In genomic region chr20:5128886-5129285, GRCh38 we compare ENCODE assay signal across 10 cellular contexts. TPM values are rescaled to one million over a fixed set of nuclear protein-coding genes. Genes with fewer than 3 reads are reported as not detected.
DNase-seq lines count a peak whose midpoint lies in the region; ATAC-seq and TF ChIP-seq lines count a peak whose summit lies in the region.
"Had no signal": no experiment of that assay in that cellular context is flagged by ENCODE, and none has a peak within 500 bp of the region (broad histone marks: within the 10 kb centered on the region; RNA-seq: fewer than 3 reads in every experiment).

No MANE protein-coding gene starts in this region.

- TF ChIP-seq EP300 in transverse colon (IDR thresholded peaks at IDR 0.05; ENCODE audit: low read depth) = no peak

- POLR2A ChIA-PET in WTC11 (lab: Charles Lee) = no interaction called here

- H3K36me3 ChIP-seq in left ventricle myocardium inferior (peaks cover 6% of the 10 kb centered on the region), liver (ENCODE audit: control insufficient read depth in 4 of 4, insufficient read depth in 3 of 4, low read depth in 1 of 4, low read length in 3 of 4) (no peaks in the 10 kb centered on the region), transverse colon (no peaks in the 10 kb centered on the region)

- CTCF ChIA-PET in WTC11 (lab: Charles Lee) = interaction anchor here (5.2 kb wide), 1 partner anchor 64 kb away, joined by 265 read pairs; no protein-coding TSS in a partner anchor

- H3K27ac Mint-ChIP-seq in WTC11 = no peak overlapping the region

- ATAC-seq in WTC11 = no peak

- H3K27me3 ChIP-seq in left ventricle myocardium inferior (ENCODE audit: low read depth) (no peaks in the 10 kb centered on the region), liver (ENCODE audit: control insufficient read depth in 4 of 4, insufficient read depth in 4 of 4, low read length in 3 of 4) (no peaks in the 10 kb centered on the region), transverse colon (no peaks in the 10 kb centered on the region)

- H3K4me1 Mint-ChIP-seq in WTC11 = peaks cover 15% of the 10 kb centered on the region

- H3K9ac ChIP-seq in liver (ENCODE audit: low read depth in 1 of 2, low read length in 2 of 2) = no peak overlapping the region

- H3K9me3 ChIP-seq in left ventricle myocardium inferior (replicated peaks) (no peaks in the 10 kb centered on the region), liver (ENCODE audit: control insufficient read depth in 4 of 4, low read length in 3 of 4) (no peaks in the 10 kb centered on the region), transverse colon (no peaks in the 10 kb centered on the region)

- TF ChIP-seq RAD21 in liver (IDR thresholded peaks at IDR 0.05) = no peak

- WGBS in liver = 54% methylated on average over 6 of the region's 6 CpGs
- 39 to 74% methylated on average over 2 to 6 of the region's 6 CpGs for WGBS in transverse colon (ENCODE audit: low coverage in 1 of 2), 2 donors

- in situ Hi-C loops in transverse colon (cut with MboI; ENCODE audit: low pct_ligation_motif_present in 1 of 4, low pct_unique_long_range_greater_than_20kb in 1 of 4, low sequenced_read_pairs in 3 of 4) = loop anchor here in 2 of 4 donors (5.0 to 10.0 kb wide), 2 partner anchors 56 to 58 kb away; no protein-coding TSS in a partner anchor

- no peak for TF ChIP-seq CTCF in left ventricle myocardium inferior (IDR thresholded peaks at IDR 0.05; ENCODE audit: borderline replicate concordance)
- TF ChIP-seq CTCF in WTC11 (IDR thresholded peaks at IDR 0.05) = no peak
- no peak for TF ChIP-seq CTCF in liver (IDR thresholded peaks at IDR 0.05; ENCODE audit: low read depth, low read length, missing input control)
- no peak for TF ChIP-seq CTCF in transverse colon (IDR thresholded peaks at IDR 0.05)

- H3K4me1 ChIP-seq in left ventricle myocardium inferior = peaks cover 82% of the 10 kb centered on the region
- H3K4me1 ChIP-seq in liver (ENCODE audit: control insufficient read depth in 4 of 4, insufficient read depth in 4 of 4, low read length in 3 of 4) = peaks cover 0 to 20% (median 13%) of the 10 kb centered on the region in 4 donors
- H3K4me1 ChIP-seq in transverse colon = peaks cover 11 to 41% (median 29%) of the 10 kb centered on the region in 4 donors

- H3K27ac ChIP-seq in left ventricle myocardium inferior (replicated peaks) (peak overlapping the region; percentile 97), liver (ENCODE audit: low read depth in 1 of 2, low read length in 2 of 2) (no peak overlapping the region), transverse colon (peak overlapping the region; percentile 95 to 99 (median 98))
- H3K27ac ChIP-seq: epithelial cell of prostate had no signal

- intact Hi-C loops in left ventricle myocardium inferior (cut with micrococcal nuclease) = loop anchor here (5.0 kb wide), 1 partner anchor 63 kb away; no protein-coding TSS in a partner anchor
- intact Hi-C loops in cardiac septum (cut with DNase I) = loop anchor here (10.0 kb wide), 1 partner anchor 316 kb away; no protein-coding TSS in a partner anchor
- intact Hi-C loops in transverse colon (cut with DNase I; ENCODE audit: low total_unique reads) = loop anchor here (5.0 kb wide), 1 partner anchor 68 kb away; no protein-coding TSS in a partner anchor

- peak overlapping the region; percentile 85 for H3K4me3 ChIP-seq in left ventricle myocardium inferior
- H3K4me3 ChIP-seq in liver (ENCODE audit: low read depth in 1 of 3, low read length in 3 of 3) = no peak overlapping the region
- peak overlapping the region in 1 of 4 donors; percentile 70 for H3K4me3 ChIP-seq in transverse colon

- H3K36me3 Mint-ChIP-seq in WTC11 = no peaks in the 10 kb centered on the region; the same call in 1 of the 2 replicates

- H3K9me3 Mint-ChIP-seq in WTC11 = no peaks in the 10 kb centered on the region

- TF ChIP-seq POLR2A in transverse colon (IDR thresholded peaks at IDR 0.05) = no peak

- DNase-seq in left ventricle myocardium inferior (no peak), cardiac septum (ENCODE audit: low spot score) (no peak), WTC11 (ENCODE audit: low spot score) (no peak), transverse colon (no peak), NCI-H2107 treated with DMSO at 0.1 percent for 48 hours (lab: John Stamatoyannopoulos, UW; ENCODE audit: unreplicated experiment) (no peak), DMS 273 treated with DMSO at 0.1 percent for 48 hours (lab: John Stamatoyannopoulos, UW) (no peak), NCI-H446 (lab: John Stamatoyannopoulos, UW) (no peak)
- DNase-seq: posterior cingulate gyrus had no signal

- H3K27me3 Mint-ChIP-seq in WTC11 (ENCODE audit: low read depth) = no peaks in the 10 kb centered on the region

- H3K4me3 Mint-ChIP-seq in WTC11 = peak overlapping the region; percentile 87

TF ChIP-seq in WTC11, 78 proteins besides CTCF, POLR2A, EP300 and RAD21 (continues in another document):
- TF ChIP-seq HMGA2 (CRISPR knock-in tag; IDR thresholded peaks at IDR 0.05) = no peak
- TF ChIP-seq ZBTB43 (CRISPR knock-in tag; IDR thresholded peaks at IDR 0.05) = no peak
- no peak for TF ChIP-seq RELA (CRISPR knock-in tag; IDR thresholded peaks at IDR 0.05; ENCODE audit: borderline replicate concordance)
- TF ChIP-seq, protein P1, sequence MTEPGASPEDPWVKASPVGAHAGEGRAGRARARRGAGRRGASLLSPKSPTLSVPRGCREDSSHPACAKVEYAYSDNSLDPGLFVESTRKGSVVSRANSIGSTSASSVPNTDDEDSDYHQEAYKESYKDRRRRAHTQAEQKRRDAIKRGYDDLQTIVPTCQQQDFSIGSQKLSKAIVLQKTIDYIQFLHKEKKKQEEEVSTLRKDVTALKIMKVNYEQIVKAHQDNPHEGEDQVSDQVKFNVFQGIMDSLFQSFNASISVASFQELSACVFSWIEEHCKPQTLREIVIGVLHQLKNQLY (CRISPR knock-in tag; IDR thresholded peaks at IDR 0.05) = no peak

TF ChIP-seq in liver, 16 proteins besides CTCF, POLR2A, EP300 and RAD21:
- peak; percentile 86 for TF ChIP-seq REST (IDR thresholded peaks at IDR 0.05)
- TF ChIP-seq, protein P2, sequence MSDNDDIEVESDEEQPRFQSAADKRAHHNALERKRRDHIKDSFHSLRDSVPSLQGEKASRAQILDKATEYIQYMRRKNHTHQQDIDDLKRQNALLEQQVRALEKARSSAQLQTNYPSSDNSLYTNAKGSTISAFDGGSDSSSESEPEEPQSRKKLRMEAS (IDR thresholded peaks at IDR 0.05) = no peak
- peak in 1 of 2 donors; percentile 21 for TF ChIP-seq HNF4A (conservative IDR thresholded peaks at IDR 0.05)

RNA-seq across cellular contexts. Expression of gene CDS2, which starts 2.1 kb away (rescaled TPM):
- total RNA-seq in left ventricle myocardium inferior (79.0 TPM), cardiac septum (84.0 TPM), WTC11 (2021) (49.1 to 56.6 TPM (median 54.9 TPM) in 3 replicates), liver (10 to 100 TPM; 17.6 to 31.6 TPM), transverse colon (10 to 100 TPM; 26.9 to 60.1 (median 30.3) TPM)
- 10 to 100 TPM in 1 of 2 donors, 1 to 10 TPM in 1; 9.6 to 11.2 TPM for polyA plus RNA-seq in liver

RNA-seq across cellular contexts. Expression of gene PCNA, which starts 9.1 kb away (rescaled TPM):
- 28.0 TPM for total RNA-seq in left ventricle myocardium inferior
- total RNA-seq in cardiac septum = 16.7 TPM
- total RNA-seq in WTC11 (2021) = 239 to 262 TPM (median 240 TPM) in 3 replicates
- total RNA-seq in liver = 100 to 1,000 TPM in 1 of 2 donors, 10 to 100 TPM in 1; 19.3 to 161 TPM
- polyA plus RNA-seq in liver = 10 to 100 TPM; 14.1 to 28.3 TPM
- total RNA-seq in transverse colon = 10 to 100 TPM; 18.3 to 56.7 (median 38.2) TPM

RNA-seq across cellular contexts. Expression of gene TMEM230, which starts 16.0 kb away (rescaled TPM):
- total RNA-seq in left ventricle myocardium inferior (83.0 TPM), cardiac septum (74.9 TPM), WTC11 (2021) (72.7 to 78.4 TPM (median 73.9 TPM) in 3 replicates), liver (10 to 100 TPM; 53.8 to 75.7 TPM), transverse colon (10 to 100 TPM; 10.1 to 83.4 (median 40.9) TPM)
- 100 to 1,000 TPM in 1 of 2 donors, 10 to 100 TPM in 1; 83.1 to 101 TPM for polyA plus RNA-seq in liver

Comparison
In these comparisons a context has a peak if more than half of its experiments do, and no peak if none do; other contexts are left out.
1. H3K27ac ChIP-seq: peak in left ventricle myocardium inferior (single experiment) and transverse colon (4 of 4); none in liver (0 of 2).